In the genomic region with DNA sequence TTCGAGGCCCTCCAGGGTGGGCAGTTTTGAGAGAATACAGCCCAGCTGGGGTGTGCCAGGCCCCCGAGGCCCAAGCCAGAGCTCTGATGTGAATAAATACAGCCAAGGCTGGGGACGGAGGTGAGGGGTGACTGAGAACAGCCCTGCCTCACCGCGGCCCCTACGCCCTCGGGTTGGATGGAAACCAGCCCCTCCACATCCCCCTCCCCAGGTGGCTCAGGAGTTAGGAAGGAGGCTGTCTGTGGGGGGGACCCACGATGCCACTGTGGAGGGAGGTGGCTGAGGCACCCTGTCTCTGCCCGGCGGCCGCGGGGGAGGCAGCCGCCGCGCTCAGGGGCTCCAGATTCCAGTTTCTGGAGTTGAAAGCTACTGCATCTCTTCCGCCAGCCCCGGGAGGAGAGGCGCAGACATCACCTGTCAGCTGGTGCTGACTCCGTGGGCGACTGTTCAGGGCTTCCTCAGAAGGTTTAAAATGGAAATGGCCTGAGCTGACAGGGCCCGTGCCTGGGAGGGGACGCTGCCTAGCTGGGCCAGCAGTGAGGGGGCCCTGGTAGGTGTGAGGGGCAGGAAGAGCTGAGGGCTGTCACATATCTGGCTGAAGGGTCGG, we compare ENCODE assay signal across 14 cellular contexts. TPM values are rescaled to one million over a fixed set of nuclear protein-coding genes. Genes with fewer than 3 reads are reported as not detected.
DNase-seq lines count a peak whose midpoint lies in the region; ATAC-seq and TF ChIP-seq lines count a peak whose summit lies in the region.
"Had no signal": no experiment of that assay in that cellular context is flagged by ENCODE, and none has a peak within 500 bp of the region (broad histone marks: within the 10 kb centered on the region; RNA-seq: fewer than 3 reads in every experiment).

No MANE protein-coding gene starts in this region.

- no peak for TF ChIP-seq CTCF in RWPE2 (IDR thresholded peaks at IDR 0.05; ENCODE audit: poor library complexity, severe bottlenecking)

- ATAC-seq in RWPE2 (ENCODE audit: low read depth): peak; percentile 31; the same call in 1 of the 3 replicates

- no peak overlapping the region for H3K27ac ChIP-seq in RWPE2 (ENCODE audit: poor library complexity, severe bottlenecking)
- peak overlapping the region; percentile 30 for H3K27ac ChIP-seq in skeletal muscle tissue (ENCODE audit: low read depth, low read length)
- H3K27ac ChIP-seq: 22Rv1, neutrophil, upper lobe of left lung had no signal

- H3K27me3 ChIP-seq in RWPE2 (ENCODE audit: insufficient read depth, poor library complexity, severe bottlenecking) (peaks cover 40% of the 10 kb centered on the region), skeletal muscle tissue (ENCODE audit: control insufficient read depth in 3 of 3, insufficient read depth in 3 of 3, low read length in 3 of 3) (peaks cover 0 to 5% (median 0%) of the 10 kb centered on the region in 3 donors)

- no peaks in the 10 kb centered on the region for H3K9me3 ChIP-seq in RWPE2 (ENCODE audit: severe bottlenecking)
- H3K9me3 ChIP-seq in skeletal muscle tissue (ENCODE audit: control insufficient read depth in 3 of 3, low read length in 3 of 3): no peaks in the 10 kb centered on the region
- H3K9me3 ChIP-seq: neutrophil, upper lobe of left lung had no signal

- DNase-seq in DMS 273 (lab: John Stamatoyannopoulos, UW; ENCODE audit: unreplicated experiment) (peak; percentile 44), DMS 273 treated with DMSO at 0.1 percent for 48 hours (lab: John Stamatoyannopoulos, UW) (no peak), RWPE2 (ENCODE audit: low spot score) (no peak), T-helper 1 cell (no peak), NCI-H345 treated with DMSO at 0.1 percent for 48 hours (lab: John Stamatoyannopoulos, UW; ENCODE audit: unreplicated experiment) (no peak), NCI-H1105 treated with DMSO at 0.1 percent for 48 hours (lab: John Stamatoyannopoulos, UW) (no peak)
- DNase-seq: activated CD4-positive, alpha-beta T cell treated with anti-CD3 and anti-CD28 coated beads, Interleukin-2, amount 50 U/mL, for 4 hours; stimulated activated CD4-positive, alpha-beta T cell treated with anti-CD3 and anti-CD28 coated beads, Interleukin-4, amount 100 ng/mL, for 1 hour had no signal

- H3K36me3 ChIP-seq in RWPE2 (ENCODE audit: low read depth) (no peaks in the 10 kb centered on the region), skeletal muscle tissue (ENCODE audit: control insufficient read depth in 3 of 3, insufficient read depth in 3 of 3, low read length in 3 of 3) (no peaks in the 10 kb centered on the region)
- H3K36me3 ChIP-seq: neutrophil, upper lobe of left lung had no signal

- no peak overlapping the region for H3K4me3 ChIP-seq in RWPE2 (ENCODE audit: severe bottlenecking)
- H3K4me3 ChIP-seq in iPS-11a (ENCODE audit: low read depth, low read length): peak overlapping the region; percentile 25
- H3K4me3 ChIP-seq in skeletal muscle tissue (ENCODE audit: low read length in 3 of 3): peak overlapping the region in 2 of 3 donors; percentile 22 to 48

- H3K9ac ChIP-seq in skeletal muscle tissue (ENCODE audit: low read depth in 1 of 3, low read length in 3 of 3): peak overlapping the region; percentile 33 to 64 (median 53)

- H3K4me1 ChIP-seq in RWPE2 (ENCODE audit: insufficient read depth, poor library complexity, severe bottlenecking) (no peaks in the 10 kb centered on the region), skeletal muscle tissue (ENCODE audit: control insufficient read depth in 3 of 3, insufficient read depth in 3 of 3, low read length in 3 of 3) (peaks cover 4 to 42% (median 30%) of the 10 kb centered on the region in 3 donors)

RNA-seq across cellular contexts. Expression of gene FLRT1, which starts 1.4 kb away (rescaled TPM):
- total RNA-seq in skeletal muscle tissue: 0.52 TPM
- total RNA-seq: Daoy had no signal

RNA-seq across cellular contexts. Expression of gene OTUB1, which starts 50.9 kb away (rescaled TPM):
- 18.3 TPM for total RNA-seq in skeletal muscle tissue
